ENCODE assay signal across 1 cellular context in genomic region chr3:187002915-187003314, GRCh38.
TF ChIP-seq lines count a peak whose summit lies in the region.

No MANE protein-coding gene starts in this region.

TF ChIP-seq in GM23338, 12 proteins besides CTCF, POLR2A, EP300 and RAD21 (continued from another document):
- TF ChIP-seq ZNF462 (CRISPR knock-in tag; IDR thresholded peaks at IDR 0.05) (no peak), JUNB (IDR thresholded peaks at IDR 0.05; ENCODE audit: unreplicated experiment) (no peak)
TF ChIP-seq in GM23338: peak in this region for 0.
